29 cellular contexts compared by ENCODE assay signal in the genomic region with DNA sequence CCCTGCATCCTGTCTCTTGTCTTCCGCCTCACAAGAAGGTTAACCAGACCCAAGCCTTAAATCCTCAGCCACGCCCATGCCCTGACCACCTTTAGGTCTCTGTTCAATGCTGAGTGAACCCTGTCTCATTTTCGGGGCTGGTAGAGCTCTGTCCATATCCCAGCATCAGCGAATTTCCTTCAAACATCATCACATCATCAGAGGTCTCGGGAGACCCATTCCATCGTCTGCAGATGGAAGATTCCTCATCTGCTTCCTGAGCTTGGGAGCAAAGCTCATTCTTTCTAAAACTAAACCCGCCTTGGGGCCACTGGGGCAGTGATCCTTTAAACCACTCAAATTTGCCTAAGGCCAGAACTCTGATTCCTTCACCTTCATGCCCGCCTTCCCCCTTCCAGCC.
"Had no signal": no experiment of that assay in that cellular context is flagged by ENCODE, and none has a peak within 500 bp of the region (broad histone marks: within the 10 kb centered on the region; RNA-seq: fewer than 3 reads in every experiment).

No MANE protein-coding gene starts in this region.

- H3K27me3 Mint-ChIP-seq: activated B cell treated with CpG ODN at 0.5 μM for 24 hours; activated CD8-positive, alpha-beta T cell treated with anti-CD3 and anti-CD28 coated beads for 36 hours; activated naive CD8-positive, alpha-beta T cell; dendritic cell treated with granulocyte-macrophage colony-stimulating factor and Interleukin-4, amounts not matched to agents 40 ng/mL and 50 ng/mL, for 4 days had no signal

- H3K4me3 Mint-ChIP-seq: activated B cell treated with CpG ODN at 0.5 μM for 24 hours; activated CD8-positive, alpha-beta T cell treated with anti-CD3 and anti-CD28 coated beads for 36 hours; activated naive CD8-positive, alpha-beta T cell; activated T-cell treated with anti-CD3 and anti-CD28 coated beads, Interleukin-2, amount 50 U/mL, for 4 hours; activated T-helper 17 cell treated with anti-CD3 and anti-CD28 coated beads, Interleukin-2, amount 50 U/mL, for 72 hours; central memory CD8-positive, alpha-beta T cell; dendritic cell treated with granulocyte-macrophage colony-stimulating factor and Interleukin-4, amounts not matched to agents 40 ng/mL and 50 ng/mL, for 4 days; endodermal cell; T-helper 17 cell; T-helper 2 cell treated with Interferon-gamma antibody and Interleukin-4, amounts not matched to agents 5 μg/mL and 100 μg/mL, for 36 hours had no signal

- DNase-seq: activated B cell treated with CpG ODN at 0.5 μM for 24 hours; activated CD4-positive, alpha-beta T cell treated with anti-CD3 and anti-CD28 coated beads for 48 hours; activated CD4-positive, alpha-beta T cell treated with anti-CD3 and anti-CD28 coated beads, Interleukin-2, amount 50 U/mL, for 1 hour; activated CD4-positive, alpha-beta T cell treated with anti-CD3 and anti-CD28 coated beads, Interleukin-2, amount 50 U/mL, for 48 hours; activated CD8-positive, alpha-beta memory T cell treated with anti-CD3 and anti-CD28 coated beads for 24 hours; activated CD8-positive, alpha-beta T cell treated with anti-CD3 and anti-CD28 coated beads for 36 hours; activated effector memory CD4-positive, alpha-beta T cell treated with Interleukin-2 at 50 U/mL for 16 hours; activated gamma-delta T cell treated with Interleukin-2 at 50 U/mL for 16 hours; activated naive CD4-positive, alpha-beta T cell treated with anti-CD3 and anti-CD28 coated beads, Interleukin-2, amount 50 U/mL, for 16 hours; activated naive CD4-positive, alpha-beta T cell treated with Interleukin-2 at 50 U/mL for 16 hours; activated T-cell treated with anti-CD3 and anti-CD28 coated beads, Interleukin-2, amount 50 U/mL, for 4 hours; amniotic stem cell; anterior cingulate cortex; brain microvascular endothelial cell; dorsolateral prefrontal cortex; effector memory CD4-positive, alpha-beta T cell; endodermal cell; foreskin fibroblast; T-helper 1 cell; T-helper 17 cell; T1000; WERI-Rb-1 had no signal

- H3K27ac Mint-ChIP-seq: activated B cell treated with CpG ODN at 0.5 μM for 24 hours; activated CD8-positive, alpha-beta T cell treated with anti-CD3 and anti-CD28 coated beads for 36 hours; activated naive CD8-positive, alpha-beta T cell; activated T-helper 17 cell treated with anti-CD3 and anti-CD28 coated beads, Interleukin-2, amount 50 U/mL, for 72 hours; dendritic cell treated with granulocyte-macrophage colony-stimulating factor and Interleukin-4, amounts not matched to agents 40 ng/mL and 50 ng/mL, for 4 days; endodermal cell; T-helper 17 cell; T-helper 2 cell treated with Interferon-gamma antibody and Interleukin-4, amounts not matched to agents 5 μg/mL and 100 μg/mL, for 36 hours had no signal

- H3K9me3 Mint-ChIP-seq: activated B cell treated with CpG ODN at 0.5 μM for 24 hours; activated CD8-positive, alpha-beta T cell treated with anti-CD3 and anti-CD28 coated beads for 36 hours; activated T-cell treated with anti-CD3 and anti-CD28 coated beads, Interleukin-2, amount 50 U/mL, for 4 hours; activated T-helper 17 cell treated with anti-CD3 and anti-CD28 coated beads, Interleukin-2, amount 50 U/mL, for 72 hours; central memory CD8-positive, alpha-beta T cell; dendritic cell treated with granulocyte-macrophage colony-stimulating factor and Interleukin-4, amounts not matched to agents 40 ng/mL and 50 ng/mL, for 4 days; endodermal cell; T-helper 2 cell treated with Interferon-gamma antibody and Interleukin-4, amounts not matched to agents 5 μg/mL and 100 μg/mL, for 36 hours had no signal

- H3K36me3 Mint-ChIP-seq: activated naive CD8-positive, alpha-beta T cell had no signal

- ATAC-seq: activated CD4-positive, CD25-positive, alpha-beta regulatory T cell treated with anti-CD3 and anti-CD28 coated beads, Interleukin-2, amount 50 U/mL, for 24 hours; activated CD8-positive, alpha-beta T cell treated with anti-CD3 and anti-CD28 coated beads for 36 hours; activated T-cell treated with anti-CD3 and anti-CD28 coated beads, Interleukin-2, amount 50 U/mL, for 4 hours; activated T-helper 17 cell treated with anti-CD3 and anti-CD28 coated beads, Interleukin-2, amount 50 U/mL, for 72 hours; esophagus mucosa; T-helper 17 cell had no signal

- H3K4me1 Mint-ChIP-seq: activated B cell treated with CpG ODN at 0.5 μM for 24 hours; activated T-helper 17 cell treated with anti-CD3 and anti-CD28 coated beads, Interleukin-2, amount 50 U/mL, for 72 hours; central memory CD8-positive, alpha-beta T cell had no signal
